Comparison of ENCODE assay signal across 1 cellular context in the genomic region with DNA sequence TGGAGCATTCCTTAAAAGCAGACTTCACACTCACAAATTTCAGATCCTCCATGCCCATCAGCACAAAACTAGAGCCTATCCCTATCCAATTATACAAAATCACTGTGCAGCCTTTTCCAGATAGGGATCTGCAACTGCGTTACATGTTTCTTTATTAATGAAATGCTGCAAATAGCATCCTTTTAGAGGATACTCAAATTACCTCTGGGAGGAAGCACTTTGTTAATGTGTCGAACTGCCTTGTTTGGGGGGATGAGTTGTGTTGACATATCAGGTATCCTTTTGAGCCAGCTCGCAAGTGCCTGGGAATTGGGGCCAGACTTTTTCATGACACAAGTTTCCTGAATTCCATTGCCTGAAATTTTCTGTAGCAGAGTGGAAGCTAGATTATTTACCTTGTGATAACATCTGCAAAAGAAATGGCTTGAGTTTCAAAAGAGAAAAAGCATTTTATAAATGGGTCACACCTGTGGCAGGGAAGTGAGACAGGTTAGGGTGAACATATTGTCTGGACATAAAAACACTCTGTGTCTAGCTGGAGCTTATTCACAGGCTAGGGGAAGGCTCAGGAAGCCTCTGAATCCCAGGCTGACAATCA.
A peak's percentile ranks its signal among the peaks of the same experiment; 100 is the strongest.
TF ChIP-seq lines count a peak whose summit lies in the region.

No MANE protein-coding gene starts in this region.

TF ChIP-seq in HEK293, 187 proteins besides CTCF, POLR2A, EP300 and RAD21 (continued from another document):
- TF ChIP-seq SCRT1 (tag by site-specific recombination; IDR thresholded peaks at IDR 0.05; ENCODE audit: borderline replicate concordance) (peak; percentile 32; the same call in 1 of the 2 replicates), ZNF585B (tag by site-specific recombination; IDR thresholded peaks at IDR 0.05) (no peak), ZNF701 (tag by site-specific recombination; IDR thresholded peaks at IDR 0.05) (no peak)
- TF ChIP-seq, protein P1, sequence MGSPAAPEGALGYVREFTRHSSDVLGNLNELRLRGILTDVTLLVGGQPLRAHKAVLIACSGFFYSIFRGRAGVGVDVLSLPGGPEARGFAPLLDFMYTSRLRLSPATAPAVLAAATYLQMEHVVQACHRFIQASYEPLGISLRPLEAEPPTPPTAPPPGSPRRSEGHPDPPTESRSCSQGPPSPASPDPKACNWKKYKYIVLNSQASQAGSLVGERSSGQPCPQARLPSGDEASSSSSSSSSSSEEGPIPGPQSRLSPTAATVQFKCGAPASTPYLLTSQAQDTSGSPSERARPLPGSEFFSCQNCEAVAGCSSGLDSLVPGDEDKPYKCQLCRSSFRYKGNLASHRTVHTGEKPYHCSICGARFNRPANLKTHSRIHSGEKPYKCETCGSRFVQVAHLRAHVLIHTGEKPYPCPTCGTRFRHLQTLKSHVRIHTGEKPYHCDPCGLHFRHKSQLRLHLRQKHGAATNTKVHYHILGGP (tag by site-specific recombination; IDR thresholded peaks at IDR 0.05) = no peak
TF ChIP-seq in HEK293: peak in this region for 4.
